In the genomic region with DNA sequence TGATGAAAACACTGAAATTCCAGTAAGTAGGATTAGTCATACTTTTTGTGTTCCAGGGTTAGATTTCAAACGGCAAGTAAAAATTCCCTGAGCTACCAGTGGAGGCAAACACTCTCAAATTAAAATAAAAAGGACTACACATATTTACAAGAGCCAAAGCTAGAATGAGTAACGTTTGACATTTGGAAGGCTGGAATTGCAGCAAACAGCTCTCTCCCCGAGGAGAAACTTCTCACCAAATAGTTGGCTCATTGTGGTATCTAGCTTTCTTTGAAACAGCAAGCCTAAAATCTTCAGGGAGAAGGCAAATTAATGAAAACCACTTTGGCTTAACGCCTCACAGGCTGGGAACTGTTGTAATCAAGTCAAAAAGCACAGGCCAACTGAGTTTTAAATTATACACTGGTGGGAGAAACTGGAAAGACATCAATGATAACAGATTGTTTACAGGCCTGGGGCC, we compare ENCODE assay signal across 9 cellular contexts.
DNase-seq lines count a peak whose midpoint lies in the region; ATAC-seq and TF ChIP-seq lines count a peak whose summit lies in the region.
"Had no signal": no experiment of that assay in that cellular context is flagged by ENCODE, and none has a peak within 500 bp of the region (broad histone marks: within the 10 kb centered on the region; RNA-seq: fewer than 3 reads in every experiment).

No MANE protein-coding gene starts in this region.

- H3K9me3 Mint-ChIP-seq in HFFc6 = no peaks in the 10 kb centered on the region

- H3K4me3 Mint-ChIP-seq in HFFc6 = no peak overlapping the region; the same call in 1 of the 2 replicates

- H3K4me3 ChIP-seq in coronary artery = no peak overlapping the region
- H3K4me3 ChIP-seq in thymus (ENCODE audit: low read length) = no peak overlapping the region

- H3K36me3 ChIP-seq in thymus (ENCODE audit: control insufficient read depth, insufficient read depth) = no peaks in the 10 kb centered on the region
- H3K36me3 ChIP-seq: neutrophil had no signal

- H3K4me1 ChIP-seq in thymus (ENCODE audit: control insufficient read depth, insufficient read depth, low read length) = no peaks in the 10 kb centered on the region

- 91% methylated on average over 4 of the region's 4 CpGs for WGBS in thymus

- DNase-seq in HFFc6 = peak; percentile 87
- DNase-seq in coronary artery (ENCODE audit: low spot score) = no peak
- peak; percentile 18 for DNase-seq in left kidney (ENCODE audit: low read depth, low spot score)
- DNase-seq in activated CD8-positive, alpha-beta memory T cell treated with anti-CD3 and anti-CD28 coated beads, Interleukin-2, amount 50 U/mL, for 4 hours = no peak
- DNase-seq in epidermal melanocyte (ENCODE audit: insufficient read length, low spot score) = no peak
- no peak for DNase-seq in NCI-H526 treated with DMSO at 0.1 percent for 48 hours (lab: John Stamatoyannopoulos, UW)

- TF ChIP-seq CTCF in HFFc6 (IDR thresholded peaks at IDR 0.05) (peak; percentile 70), coronary artery (IDR thresholded peaks at IDR 0.05) (no peak)

- H3K27me3 Mint-ChIP-seq in HFFc6 (ENCODE audit: insufficient read depth) = no peaks in the 10 kb centered on the region; the same call in 1 of the 2 replicates

- peaks cover 63% of the 10 kb centered on the region for H3K4me1 Mint-ChIP-seq in HFFc6 (ENCODE audit: low read depth)

- ATAC-seq in HG02870 (IDR thresholded peaks at IDR 0.05; ENCODE audit: unreplicated experiment) = no peak

- H3K27ac Mint-ChIP-seq in HFFc6 = peak overlapping the region; percentile 87

- H3K9me3 ChIP-seq in thymus (ENCODE audit: control insufficient read depth) = no peaks in the 10 kb centered on the region
- H3K9me3 ChIP-seq: neutrophil had no signal

- no peaks in the 10 kb centered on the region for H3K36me3 Mint-ChIP-seq in HFFc6 (ENCODE audit: low read depth)

- no peaks in the 10 kb centered on the region for H3K27me3 ChIP-seq in thymus (ENCODE audit: control insufficient read depth, insufficient read depth)
- H3K27me3 ChIP-seq: neutrophil had no signal

- peak overlapping the region; percentile 43 to 79 for H3K27ac ChIP-seq in coronary artery
- H3K27ac ChIP-seq in thymus (ENCODE audit: low read depth) = peak overlapping the region; percentile 46
- H3K27ac ChIP-seq: neutrophil had no signal

Comparison
In these comparisons a context has a peak if more than half of its experiments do, and no peak if none do; other contexts are left out.
1. DNase-seq: peak in HFFc6 (single experiment) and left kidney (single experiment); none in coronary artery (single experiment), activated CD8-positive, alpha-beta memory T cell treated with anti-CD3 and anti-CD28 coated beads, Interleukin-2, amount 50 U/mL, for 4 hours (single experiment), epidermal melanocyte (single experiment) and NCI-H526 treated with DMSO at 0.1 percent for 48 hours (single experiment).